1 cellular context compared by ENCODE assay signal in genomic region chr6:37499433-37500293, GRCh38.
TF ChIP-seq lines count a peak whose summit lies in the region.

CCDC167 (minus strand) TSS chr6:37499893; CDS start chr6:37499863, 30 bp downstream.

TF ChIP-seq in HepG2, 621 proteins besides CTCF, POLR2A, EP300 and RAD21 (continued from another document and continues in another):
- TF ChIP-seq PAXIP1 (CRISPR knock-in tag; conservative IDR thresholded peaks at IDR 0.05) (no peak), HMGXB3 (CRISPR knock-in tag; IDR thresholded peaks at IDR 0.05; ENCODE audit: borderline replicate concordance) (0 out of 2 replicates have a peak, but pooled peaks have one; percentile 25), PRDM15 (CRISPR knock-in tag; IDR thresholded peaks at IDR 0.05) (no peak), ZNF782 (CRISPR knock-in tag; IDR thresholded peaks at IDR 0.05; ENCODE audit: borderline replicate concordance) (no peak), ZNF430 (CRISPR knock-in tag; IDR thresholded peaks at IDR 0.05) (0 out of 2 replicates have a peak, but pooled peaks have one; percentile 63), BRF2 (CRISPR knock-in tag; IDR thresholded peaks at IDR 0.05) (no peak), ZNF235 (CRISPR knock-in tag; IDR thresholded peaks at IDR 0.05; ENCODE audit: borderline replicate concordance) (peak; percentile 78), SYNCRIP (IDR thresholded peaks at IDR 0.05; ENCODE audit: insufficient read depth, low read depth, low read length) (no peak), ZNF749 (CRISPR knock-in tag; IDR thresholded peaks at IDR 0.05; ENCODE audit: borderline replicate concordance) (no peak), ZNF7 (CRISPR knock-in tag; IDR thresholded peaks at IDR 0.05) (no peak), ZNF34 (CRISPR knock-in tag; IDR thresholded peaks at IDR 0.05; ENCODE audit: borderline replicate concordance) (no peak), KMT2A (CRISPR knock-in tag; IDR thresholded peaks at IDR 0.05) (0 out of 2 replicates have a peak, but pooled peaks have one; percentile 17), ZNF101 (CRISPR knock-in tag; IDR thresholded peaks at IDR 0.05; ENCODE audit: borderline replicate concordance, low read depth) (no peak), ZNF800 (CRISPR knock-in tag; IDR thresholded peaks at IDR 0.05) (no peak), THYN1 (CRISPR knock-in tag; IDR thresholded peaks at IDR 0.05; ENCODE audit: borderline replicate concordance, low read depth) (no peak), ZMAT3 (CRISPR knock-in tag; conservative IDR thresholded peaks at IDR 0.05) (no peak), FOSL1 (CRISPR knock-in tag; IDR thresholded peaks at IDR 0.05; ENCODE audit: borderline replicate concordance) (no peak), HIC2 (CRISPR knock-in tag; IDR thresholded peaks at IDR 0.05; ENCODE audit: low read depth) (no peak), ZNF605 (CRISPR knock-in tag; IDR thresholded peaks at IDR 0.05) (peak; percentile 87), MEF2D (CRISPR knock-in tag; IDR thresholded peaks at IDR 0.05) (no peak), SSRP1 (CRISPR knock-in tag; IDR thresholded peaks at IDR 0.05) (no peak), NFKBIZ (CRISPR knock-in tag; IDR thresholded peaks at IDR 0.05) (no peak), TARDBP (CRISPR knock-in tag; IDR thresholded peaks at IDR 0.05) (no peak), ZNF772 (CRISPR knock-in tag; IDR thresholded peaks at IDR 0.05) (peak; percentile 89; the same call in 1 of the 2 replicates), PRPF4 (IDR thresholded peaks at IDR 0.05; ENCODE audit: low read depth, low read length, poor library complexity, severe bottlenecking) (no peak), HDAC6 (IDR thresholded peaks at IDR 0.05; ENCODE audit: low read depth, low read length) (no peak), ZSCAN29 (CRISPR knock-in tag; conservative IDR thresholded peaks at IDR 0.05) (no peak), ZSCAN9 (CRISPR knock-in tag; IDR thresholded peaks at IDR 0.05; ENCODE audit: borderline replicate concordance) (no peak; the same call in 1 of the 2 replicates), SKI (IDR thresholded peaks at IDR 0.05; ENCODE audit: partially characterized antibody) (no peak), RFX5 (IDR thresholded peaks at IDR 0.05; ENCODE audit: low read depth, low read length) (peak; percentile 65), ZBTB4 (CRISPR knock-in tag; IDR thresholded peaks at IDR 0.05; ENCODE audit: borderline replicate concordance) (0 out of 2 replicates have a peak, but pooled peaks have one; percentile 34), HMG20A (CRISPR knock-in tag; IDR thresholded peaks at IDR 0.05; ENCODE audit: borderline replicate concordance) (no peak), NR3C1 (CRISPR knock-in tag; IDR thresholded peaks at IDR 0.05) (no peak), NFKB2 (CRISPR knock-in tag; IDR thresholded peaks at IDR 0.05; ENCODE audit: borderline replicate concordance) (no peak; the same call in 1 of the 2 replicates), TERF1 (CRISPR knock-in tag; IDR thresholded peaks at IDR 0.05) (no peak), ATF5 (CRISPR knock-in tag; IDR thresholded peaks at IDR 0.05; ENCODE audit: low read depth) (no peak), GTF3A (CRISPR knock-in tag; conservative IDR thresholded peaks at IDR 0.05) (no peak)
